ENCODE assay signal across 25 cellular contexts in the genomic region with DNA sequence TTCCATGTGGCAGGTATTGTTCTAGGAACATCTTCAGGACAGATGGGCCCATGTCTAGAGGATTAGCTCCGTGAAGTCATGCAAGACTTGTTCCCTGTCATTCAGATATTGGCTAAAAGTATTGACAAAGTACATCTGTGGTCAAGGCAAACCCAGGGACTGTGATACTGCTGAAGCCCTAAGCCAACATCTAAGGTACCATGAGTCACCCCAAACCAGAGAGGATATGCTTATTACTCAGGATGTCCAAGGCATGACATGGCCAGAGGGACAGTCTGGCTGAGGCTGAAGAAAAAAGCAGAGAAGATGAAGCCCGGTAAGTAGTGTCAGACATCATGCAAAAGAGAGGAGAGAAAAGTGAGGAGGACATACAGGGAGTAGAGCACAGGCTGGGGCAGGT. TPM values are rescaled to one million over a fixed set of nuclear protein-coding genes. Genes with fewer than 3 reads are reported as not detected.
"Had no signal": no experiment of that assay in that cellular context is flagged by ENCODE, and none has a peak within 500 bp of the region (broad histone marks: within the 10 kb centered on the region; RNA-seq: fewer than 3 reads in every experiment).

No MANE protein-coding gene starts in this region.

- H3K9me3 ChIP-seq: left lung, tibial artery had no signal

- ATAC-seq: activated CD8-positive, alpha-beta memory T cell treated with anti-CD3 and anti-CD28 coated beads, Interleukin-2, amount 10 ng/mL, durations not matched to agents 7 days and 5 days; left lung; WTC11 had no signal

- H3K27ac ChIP-seq: dorsolateral prefrontal cortex, epithelial cell of prostate, left lung, tibial artery had no signal

- DNase-seq: activated CD4-positive, alpha-beta memory T cell treated with anti-CD3 and anti-CD28 coated beads for 36 hours; activated CD4-positive, alpha-beta T cell treated with anti-CD3 and anti-CD28 coated beads for 4 hours; activated CD8-positive, alpha-beta memory T cell treated with anti-CD3 and anti-CD28 coated beads, Interleukin-2, amount 10 ng/mL, durations not matched to agents 7 days and 5 days; activated naive CD4-positive, alpha-beta T cell; activated naive CD8-positive, alpha-beta T cell treated with anti-CD3 and anti-CD28 coated beads for 36 hours; amniotic stem cell; dorsolateral prefrontal cortex; endodermal cell; foreskin melanocyte; left lung; midbrain; nephron progenitor cell; nucleus accumbens; stimulated activated CD4-positive, alpha-beta T cell treated with anti-CD3 and anti-CD28 coated beads, Interleukin-12 subunit alpha, Interleukin-12 subunit beta, amount 100 ng/mL, for 4 hours; stimulated activated CD4-positive, alpha-beta T cell treated with anti-CD3 and anti-CD28 coated beads, Interleukin-1b, Interleukin-23, amount 100 ng/mL, for 48 hours; stimulated activated naive CD4-positive, alpha-beta T cell treated with Interleukin-2 at 50 U/mL for 16 hours; tibial artery had no signal

- H3K36me3 ChIP-seq: left lung, tibial artery had no signal

- H3K4me1 ChIP-seq: left lung, tibial artery had no signal

- H3K4me3 ChIP-seq: dorsolateral prefrontal cortex, left lung, tibial artery had no signal

RNA-seq across cellular contexts. Expression of gene HMHB1, which starts 31.0 kb away (rescaled TPM):
- total RNA-seq: activated CD4-positive, alpha-beta memory T cell treated with anti-CD3 and anti-CD28 coated beads for 36 hours; activated naive CD8-positive, alpha-beta T cell treated with anti-CD3 and anti-CD28 coated beads for 36 hours; cardiac septum; dorsolateral prefrontal cortex; endodermal cell; fibroblast of lung; left lung; lung microvascular endothelial cell; T-helper 2 cell treated with Interferon-gamma antibody and Interleukin-4, amounts not matched to agents 100 ng/mL and 5 ng/mL, for 36 hours; urinary bladder; WTC11 had no signal
- polyA plus RNA-seq: fibroblast of lung, keratinocyte, urinary bladder had no signal
